In the genomic region with DNA sequence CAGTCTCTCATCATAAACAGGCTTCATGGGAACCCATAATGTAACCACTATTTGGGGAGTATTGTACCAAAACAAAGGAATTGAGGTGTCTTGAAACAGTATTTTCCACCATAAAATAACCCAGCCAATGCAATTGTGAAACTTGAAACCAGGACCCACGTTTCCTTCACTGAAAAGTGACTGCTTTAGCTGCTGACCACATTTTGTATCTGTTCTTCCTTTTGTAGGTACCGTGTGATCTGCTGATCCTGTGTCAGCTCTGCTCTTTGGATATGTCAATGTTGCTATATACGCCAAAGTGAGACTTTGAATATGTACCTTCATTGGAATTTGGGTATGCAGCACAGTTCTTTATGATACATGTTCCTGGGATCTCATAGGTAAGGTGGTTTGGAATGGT, we compare ENCODE assay signal across 21 cellular contexts.
"Had no signal": no experiment of that assay in that cellular context is flagged by ENCODE, and none has a peak within 500 bp of the region (broad histone marks: within the 10 kb centered on the region; RNA-seq: fewer than 3 reads in every experiment).

No MANE protein-coding gene starts in this region.

- H3K27me3 ChIP-seq: dorsolateral prefrontal cortex, heart left ventricle, neutrophil, right lobe of liver had no signal

- H3K9me3 ChIP-seq: neutrophil, psoas muscle, right lobe of liver, thoracic aorta had no signal

- ATAC-seq: heart left ventricle; left colon; left ventricle myocardium superior; psoas muscle; right lobe of liver; stimulated activated naive B cell treated with anti-CD40 and anti-IgM and Interleukin-4, amounts not matched to agents 10 μg/mL and 1 μg/mL and 100 μg/mL, for 72 hours; stimulated activated naive CD8-positive, alpha-beta T cell treated with anti-CD3 and anti-CD28 coated beads, Interleukin-15, amount 100 ng/mL, for 72 hours had no signal

- DNase-seq: dorsolateral prefrontal cortex; effector CD8-positive, alpha-beta T cell; foreskin melanocyte; heart left ventricle; hippocampal formation; left colon; left ventricle myocardium superior; mesendoderm; naive B cell; nephron progenitor cell; psoas muscle; retina; right lobe of liver; stimulated activated CD4-positive, alpha-beta T cell treated with anti-CD3 and anti-CD28 coated beads, Interleukin-2, amount 100 ng/mL, for 24 hours; stimulated activated CD4-positive, alpha-beta T cell treated with anti-CD3 and anti-CD28 coated beads, Interleukin-4, amount 100 ng/mL, for 4 hours; stimulated activated naive B cell treated with anti-CD40 and anti-IgM and Interleukin-4, amounts not matched to agents 10 μg/mL and 1 μg/mL and 100 μg/mL, for 72 hours; stimulated activated naive CD8-positive, alpha-beta T cell treated with anti-CD3 and anti-CD28 coated beads, Interleukin-15, amount 100 ng/mL, for 72 hours; trophoblast cell had no signal

- H3K27ac ChIP-seq: coronary artery, dorsolateral prefrontal cortex, heart left ventricle, neutrophil, psoas muscle, right lobe of liver, thoracic aorta had no signal

- H3K36me3 ChIP-seq: heart left ventricle, neutrophil, right lobe of liver, thoracic aorta had no signal

- H3K4me3 ChIP-seq: coronary artery, dorsolateral prefrontal cortex, heart left ventricle, psoas muscle, right lobe of liver, thoracic aorta had no signal

- H3K4me1 ChIP-seq: heart left ventricle, psoas muscle, right lobe of liver had no signal
